In the genomic region with DNA sequence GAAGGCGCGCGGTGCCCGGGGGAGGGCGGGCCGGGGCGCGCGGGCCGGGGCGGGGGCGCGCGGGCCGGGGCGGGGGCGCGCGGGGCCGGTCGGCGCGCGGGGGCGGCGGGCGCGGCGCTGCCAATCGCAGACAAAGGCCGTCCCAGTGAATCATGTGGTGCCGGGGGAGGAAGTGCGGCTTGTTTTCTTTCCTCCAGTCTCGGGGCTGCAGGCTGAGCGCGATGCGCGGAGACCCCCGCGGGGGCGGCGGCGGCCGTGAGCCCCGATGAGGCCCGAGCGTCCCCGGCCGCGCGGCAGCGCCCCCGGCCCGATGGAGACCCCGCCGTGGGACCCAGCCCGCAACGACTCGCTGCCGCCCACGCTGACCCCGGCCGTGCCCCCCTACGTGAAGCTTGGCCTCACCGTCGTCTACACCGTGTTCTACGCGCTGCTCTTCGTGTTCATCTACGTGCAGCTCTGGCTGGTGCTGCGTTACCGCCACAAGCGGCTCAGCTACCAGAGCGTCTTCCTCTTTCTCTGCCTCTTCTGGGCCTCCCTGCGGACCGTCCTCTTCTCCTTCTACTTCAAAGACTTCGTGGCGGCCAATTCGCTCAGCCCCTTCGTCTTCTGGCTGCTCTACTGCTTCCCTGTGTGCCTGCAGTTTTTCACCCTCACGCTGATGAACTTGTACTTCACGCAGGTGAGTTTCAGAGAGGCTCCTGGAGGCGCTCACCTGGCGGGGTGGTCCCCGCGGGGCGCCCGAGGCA, we compare ENCODE assay signal across 8 cellular contexts. TPM values are rescaled to one million over a fixed set of nuclear protein-coding genes. Genes with fewer than 3 reads are reported as not detected.
DNase-seq lines count a peak whose midpoint lies in the region; ATAC-seq, FAIRE-seq and TF ChIP-seq lines count a peak whose summit lies in the region.

A gene with protein sequence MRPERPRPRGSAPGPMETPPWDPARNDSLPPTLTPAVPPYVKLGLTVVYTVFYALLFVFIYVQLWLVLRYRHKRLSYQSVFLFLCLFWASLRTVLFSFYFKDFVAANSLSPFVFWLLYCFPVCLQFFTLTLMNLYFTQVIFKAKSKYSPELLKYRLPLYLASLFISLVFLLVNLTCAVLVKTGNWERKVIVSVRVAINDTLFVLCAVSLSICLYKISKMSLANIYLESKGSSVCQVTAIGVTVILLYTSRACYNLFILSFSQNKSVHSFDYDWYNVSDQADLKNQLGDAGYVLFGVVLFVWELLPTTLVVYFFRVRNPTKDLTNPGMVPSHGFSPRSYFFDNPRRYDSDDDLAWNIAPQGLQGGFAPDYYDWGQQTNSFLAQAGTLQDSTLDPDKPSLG (plus strand): TSS at position 182 of the 746 bp plus-strand sequence. CDS start 84 bp downstream, at position 266.

- H2BK20ac ChIP-seq in H1 (ENCODE audit: low read length): no peak within 1 kb of the TSS

- intact Hi-C loops in activated CD8-positive, alpha-beta T cell treated with anti-CD3 and anti-CD28 coated beads for 36 hours (cut with micrococcal nuclease): loop anchor here (10.0 kb wide), 1 partner anchor 142 kb away; a partner anchor contains a TSS

- no peak within 1 kb of the TSS; the same call in 1 of the 2 replicates for H2BK5ac ChIP-seq in H1 (ENCODE audit: low read depth, low read length)

- H4K91ac ChIP-seq in H1 (replicated peaks; ENCODE audit: insufficient read length, low read length): no peak within 1 kb of the TSS

- no peak within 1 kb of the TSS for H3K56ac ChIP-seq in H1 (replicated peaks; ENCODE audit: insufficient read length, low read depth, low read length)

- no peak for TF ChIP-seq CTCF in activated CD8-positive, alpha-beta T cell treated with anti-CD3 and anti-CD28 coated beads for 36 hours (IDR thresholded peaks at IDR 0.05)
- no peak for TF ChIP-seq CTCF in H1 (IDR thresholded peaks at IDR 0.05; ENCODE audit: control extremely low read depth in 1 of 3, insufficient read depth in 1 of 3, low read depth in 1 of 3, low read length in 3 of 3)

- no peaks in the 10 kb centered on the region for H3K9me3 ChIP-seq in H1 (ENCODE audit: insufficient read depth in 2 of 2, low read depth in 1 of 2, low read length in 1 of 2)

- peaks cover 14% of the 10 kb centered on the region for H3K36me3 Mint-ChIP-seq in activated CD8-positive, alpha-beta T cell treated with anti-CD3 and anti-CD28 coated beads for 36 hours (ENCODE audit: low read depth)

- WGBS in H1 (ENCODE audit: extremely low coverage in 1 of 2, insufficient coverage in 1 of 2, insufficient read length in 1 of 2, insufficient replicate concordance in 2 of 2, low coverage in 1 of 2, low lambda C conversion rate in 2 of 2, missing lambda C conversion rate in 1 of 2), 2 experiments: 1% methylated on average over 28 of the region's 89 CpGs; no CpG with 5 or more reads in 1 of the 2 experiments

- H3K4me2 ChIP-seq in H1 (ENCODE audit: insufficient read depth in 1 of 2, low read depth in 2 of 2, low read length in 2 of 2): peak within 1 kb of the TSS; percentile 91

- FAIRE-seq in H1 (lab: Jason Lieb, UNC): no peak

- POLR2A ChIA-PET in activated CD8-positive, alpha-beta T cell treated with anti-CD3 and anti-CD28 coated beads for 36 hours (lab: Charles Lee): interaction anchor here (0.9 to 1.0 kb wide), 2 partner anchors 22 to 159 kb away, joined by 3 read pairs; no protein-coding TSS in a partner anchor
- POLR2A ChIA-PET in H1 (lab: Charles Lee; ENCODE audit: partially characterized antibody): interaction anchor here (0.6 kb wide), 1 partner anchor 18 kb away, joined by 3 read pairs; no protein-coding TSS in a partner anchor

- no peaks in the 10 kb centered on the region for H3K79me1 ChIP-seq in H1 (ENCODE audit: low read depth, low read length)

- H3K4me3 Mint-ChIP-seq in activated CD8-positive, alpha-beta T cell treated with anti-CD3 and anti-CD28 coated beads for 36 hours: peak within 1 kb of the TSS; percentile 92

- peak within 1 kb of the TSS; percentile 65 for H2AFZ ChIP-seq in H1 (ENCODE audit: low read length)

- H4K20me1 ChIP-seq in H1 (replicated peaks in 1 of 2; ENCODE audit: control insufficient read depth in 1 of 2, insufficient read depth in 2 of 2, low read length in 2 of 2): peaks cover 3 to 18% of the 10 kb centered on the region in 2 experiments

- H3K9me3 Mint-ChIP-seq in activated CD8-positive, alpha-beta T cell treated with anti-CD3 and anti-CD28 coated beads for 36 hours: no peaks in the 10 kb centered on the region

- peak within 1 kb of the TSS; percentile 88 for H3K27ac Mint-ChIP-seq in activated CD8-positive, alpha-beta T cell treated with anti-CD3 and anti-CD28 coated beads for 36 hours

- H3K79me2 ChIP-seq in H1 (ENCODE audit: control insufficient read depth in 1 of 2, insufficient read depth in 2 of 2, low read length in 2 of 2): no peaks in the 10 kb centered on the region; a peak in 1 of 4 replicates

- H3K23me2 ChIP-seq in H1 (ENCODE audit: low read depth, low read length): peaks cover 21% of the 10 kb centered on the region

- H3K23ac ChIP-seq in H1 (ENCODE audit: insufficient read length): no peak within 1 kb of the TSS

- H3K4me1 ChIP-seq in H1 (replicated peaks in 1 of 4; ENCODE audit: control insufficient read depth in 3 of 4, insufficient read depth in 4 of 4, low read length in 3 of 4): peaks cover 6 to 11% (median 9%) of the 10 kb centered on the region in 4 experiments

- 0 out of 3 replicates have a peak, but pooled peaks of 1 of the 2 experiments have one; percentile 35 for TF ChIP-seq POLR2A in H1 (IDR thresholded peaks at IDR 0.05; ENCODE audit: control extremely low read depth in 1 of 2, low read depth in 2 of 2, low read length in 2 of 2)

- H2BK120ac ChIP-seq in H1 (replicated peaks; ENCODE audit: low read depth, low read length): no peak within 1 kb of the TSS

- H2BK15ac ChIP-seq in H1 (ENCODE audit: low read length): peak within 1 kb of the TSS; percentile 74; the same call in 1 of the 2 replicates

- H3K4ac ChIP-seq in H1 (replicated peaks; ENCODE audit: insufficient read length, low read depth, low read length): no peak within 1 kb of the TSS

- peaks cover 24% of the 10 kb centered on the region for H3K4me1 Mint-ChIP-seq in activated CD8-positive, alpha-beta T cell treated with anti-CD3 and anti-CD28 coated beads for 36 hours (ENCODE audit: low read depth)

- no peak for TF ChIP-seq RAD21 in H1 (IDR thresholded peaks at IDR 0.05 in 1 of 2, conservative IDR thresholded peaks at IDR 0.05 in 1 of 2; ENCODE audit: low read depth in 2 of 2, low read length in 2 of 2)

- H2BK12ac ChIP-seq in H1 (ENCODE audit: low read depth, low read length): peak within 1 kb of the TSS; percentile 92; the same call in 1 of the 2 replicates

- CTCF ChIA-PET in activated CD8-positive, alpha-beta T cell treated with anti-CD3 and anti-CD28 coated beads for 36 hours (lab: Charles Lee): interaction anchor here (1.9 kb wide), 1 partner anchor 8 kb away, joined by 6 read pairs; no protein-coding TSS in a partner anchor
- CTCF ChIA-PET in H1 (lab: Charles Lee; ENCODE audit: partially characterized antibody): interaction anchor here (0.6 to 2.0 kb wide), 5 partner anchors 16 to 32 kb away, joined by 3 to 5 read pairs (median 3); no protein-coding TSS in a partner anchor

- peak within 1 kb of the TSS; percentile 88 for H3K18ac ChIP-seq in H1 (ENCODE audit: extremely low read depth, low read length)

- H3K9ac ChIP-seq in H1 (replicated peaks in 1 of 4; ENCODE audit: extremely low read depth in 1 of 4, low read depth in 3 of 4, low read length in 3 of 4): peak within 1 kb of the TSS in 3 of 4 experiments; percentile 67 to 80 (median 74); a peak in 6 of 7 replicates

- peaks cover 26% of the 10 kb centered on the region for H3K27me3 Mint-ChIP-seq in activated CD8-positive, alpha-beta T cell treated with anti-CD3 and anti-CD28 coated beads for 36 hours

- H3K14ac ChIP-seq in H1 (ENCODE audit: insufficient read length): peak within 1 kb of the TSS; percentile 94

- peak; percentile 48 for ATAC-seq in HG02870 (IDR thresholded peaks at IDR 0.05; ENCODE audit: unreplicated experiment)
- ATAC-seq in activated CD8-positive, alpha-beta T cell treated with anti-CD3 and anti-CD28 coated beads for 36 hours: peak; percentile 75

- DNase-seq in NCI-H524 (lab: John Stamatoyannopoulos, UW) (peak; percentile 14 to 49), NCI-H524 treated with DMSO at 0.1 percent for 48 hours (lab: John Stamatoyannopoulos, UW) (no peak), NCI-H345 (lab: John Stamatoyannopoulos, UW) (peak; percentile 83), H1 (ENCODE audit: low read depth in 1 of 2, low spot score in 2 of 2) (peak in 1 of 2 experiments; percentile 65), mesenteric fat pad (ENCODE audit: low spot score) (no peak)
- DNase-seq in activated CD8-positive, alpha-beta T cell treated with anti-CD3 and anti-CD28 coated beads for 36 hours: peak; percentile 83
- DNase-seq in stimulated activated CD8-positive, alpha-beta memory T cell treated with anti-CD3 and anti-CD28 coated beads, Interleukin-15, amount 100 ng/mL, for 48 hours (ENCODE audit: low read depth in 2 of 2): peak; percentile 52 to 54

- no peak within 1 kb of the TSS for H3K27ac ChIP-seq in H1 (ENCODE audit: low read depth, low read length)

- TF ChIP-seq EP300 in H1 (IDR thresholded peaks at IDR 0.05; ENCODE audit: borderline replicate concordance in 1 of 2, low read depth in 2 of 2, low read length in 2 of 2): no peak

- H3K27me3 ChIP-seq in H1 (replicated peaks in 1 of 4; ENCODE audit: control insufficient read depth in 3 of 4, extremely low read depth in 1 of 4, insufficient read depth in 3 of 4, low read length in 3 of 4): peaks cover 14 to 50% (median 38%) of the 10 kb centered on the region in 4 experiments

- no peak within 1 kb of the TSS for H2AK5ac ChIP-seq in H1 (ENCODE audit: low read depth, low read length)

- peak within 1 kb of the TSS; percentile 73 for H4K8ac ChIP-seq in H1 (ENCODE audit: extremely low read depth, insufficient read depth, low read length)

- peak within 1 kb of the TSS; percentile 72 to 93 (median 88) for H3K4me3 ChIP-seq in H1 (ENCODE audit: extremely low read depth in 1 of 4, insufficient read depth in 2 of 4, low read depth in 3 of 4, low read length in 4 of 4)

- no peaks in the 10 kb centered on the region for H3K36me3 ChIP-seq in H1 (ENCODE audit: control insufficient read depth in 2 of 4, insufficient read depth in 4 of 4, low read length in 3 of 4)

- H4K5ac ChIP-seq in H1 (ENCODE audit: insufficient read length, low read depth, low read length): peak within 1 kb of the TSS; percentile 46

TF ChIP-seq in H1, 55 proteins besides CTCF, POLR2A, EP300 and RAD21 (continues in another document):
- TF ChIP-seq KDM5A (IDR thresholded peaks at IDR 0.05; ENCODE audit: low read length): no peak

RNA-seq across cellular contexts. Expression of the gene that starts here (rescaled TPM):
- total RNA-seq in activated CD8-positive, alpha-beta T cell treated with anti-CD3 and anti-CD28 coated beads for 36 hours: 1 to 10 TPM; 7.2 to 8.1 TPM
- total RNA-seq in H1 (2021; fragmentation: NEBNext Ultra II Directional; extraction: Animal tissue kit (Norgen Biotek cat#: 25700)): 7.4 and 7.7 TPM in 2 replicates
- 6.4 and 6.9 TPM in 2 replicates for polyA plus RNA-seq in H1 (2011; rRNA removed)
- 3.8 TPM for polyA plus RNA-seq in H1 (2011; cell fraction: cytosol; rRNA removed)
- polyA plus RNA-seq in H1 (2011; cell fraction: nucleus; rRNA removed): 17.5 TPM
- 4.8 to 6.8 TPM (median 6.4 TPM) in 4 replicates for polyA plus RNA-seq in H1 (2012, experiment 1 of 2)
- 2.7 TPM for polyA plus RNA-seq in H1 (2012, experiment 2 of 2)
- 7.5 TPM for polyA plus RNA-seq in H1 (2013, experiment 1 of 2)
- 8.2 TPM for polyA plus RNA-seq in H1 (2013, experiment 2 of 2)
- polyA minus RNA-seq in H1 (2011; rRNA and poly(A)+ RNA removed): 6.5 and 7.5 TPM in 2 replicates
- 2.5 TPM for polyA minus RNA-seq in H1 (2011; cell fraction: cytosol; rRNA and poly(A)+ RNA removed)
- 16.5 TPM for polyA minus RNA-seq in H1 (2011; cell fraction: nucleus; rRNA and poly(A)+ RNA removed)
- 32.9 TPM for total RNA-seq in mesenteric fat pad

Comparison
In these comparisons a context has a peak if more than half of its experiments do, and no peak if none do; other contexts are left out.
1. DNase-seq: peak in NCI-H524 (2 of 2), NCI-H345 (single experiment), activated CD8-positive, alpha-beta T cell treated with anti-CD3 and anti-CD28 coated beads for 36 hours (single experiment) and stimulated activated CD8-positive, alpha-beta memory T cell treated with anti-CD3 and anti-CD28 coated beads, Interleukin-15, amount 100 ng/mL, for 48 hours (2 of 2); none in NCI-H524 treated with DMSO at 0.1 percent for 48 hours (single experiment) and mesenteric fat pad (single experiment).